ENCODE assay signal across 22 cellular contexts in genomic region chr1:78641558-78641957, GRCh38. TPM values are rescaled to one million over a fixed set of nuclear protein-coding genes. Genes with fewer than 3 reads are reported as not detected.
"Had no signal": no experiment of that assay in that cellular context is flagged by ENCODE, and none has a peak within 500 bp of the region (broad histone marks: within the 10 kb centered on the region; RNA-seq: fewer than 3 reads in every experiment).

No MANE protein-coding gene starts in this region.

- H3K27ac ChIP-seq: foreskin keratinocyte, hepatocyte, neural progenitor cell, ovary, stomach, thoracic aorta, transverse colon had no signal

- H3K9me3 ChIP-seq: ovary, thoracic aorta had no signal

- H3K79me2 ChIP-seq: hepatocyte had no signal

- H3K27me3 ChIP-seq: foreskin keratinocyte, hepatocyte, neural progenitor cell, ovary, stomach, transverse colon had no signal

- H3K4me2 ChIP-seq: hepatocyte, neural progenitor cell had no signal

- H3K9ac ChIP-seq: neural progenitor cell had no signal

- H2AFZ ChIP-seq: hepatocyte, neural progenitor cell had no signal

- H3K36me3 ChIP-seq: neural progenitor cell, ovary, transverse colon had no signal

- ATAC-seq: foreskin keratinocyte; left colon; left ventricle myocardium superior; natural killer cell treated with Interleukin-12 subunit alpha and Interleukin-12 subunit beta and Interleukin-15 and Interleukin-18, amount 100 ng/mL, for 72 hours; right cardiac atrium had no signal

- H3K4me1 ChIP-seq: foreskin keratinocyte, neural progenitor cell, transverse colon had no signal

- H3K4me3 ChIP-seq: hepatocyte, lung, neural progenitor cell, ovary, stomach, thoracic aorta, transverse colon had no signal

- DNase-seq: effector CD4-positive, alpha-beta T cell; endodermal cell; erythroblast; foreskin keratinocyte; left colon; left ventricle myocardium superior; mesenchymal stem cell; midbrain; nucleus accumbens; ovary; right cardiac atrium; small intestine; stimulated activated CD4-positive, alpha-beta T cell treated with anti-CD3 and anti-CD28 coated beads, Interleukin-12 subunit alpha, Interleukin-12 subunit beta, amount 100 ng/mL, for 4 hours; stimulated activated naive CD4-positive, alpha-beta T cell; stomach; substantia nigra; transverse colon had no signal

RNA-seq across cellular contexts. Expression of gene IFI44, which starts 8.1 kb away (rescaled TPM):
- total RNA-seq: endodermal cell had no signal

RNA-seq across cellular contexts. Expression of gene IFI44L, which starts 21.3 kb away (rescaled TPM):
- total RNA-seq: endodermal cell had no signal
